ENCODE assay signal across 19 cellular contexts in the genomic region with DNA sequence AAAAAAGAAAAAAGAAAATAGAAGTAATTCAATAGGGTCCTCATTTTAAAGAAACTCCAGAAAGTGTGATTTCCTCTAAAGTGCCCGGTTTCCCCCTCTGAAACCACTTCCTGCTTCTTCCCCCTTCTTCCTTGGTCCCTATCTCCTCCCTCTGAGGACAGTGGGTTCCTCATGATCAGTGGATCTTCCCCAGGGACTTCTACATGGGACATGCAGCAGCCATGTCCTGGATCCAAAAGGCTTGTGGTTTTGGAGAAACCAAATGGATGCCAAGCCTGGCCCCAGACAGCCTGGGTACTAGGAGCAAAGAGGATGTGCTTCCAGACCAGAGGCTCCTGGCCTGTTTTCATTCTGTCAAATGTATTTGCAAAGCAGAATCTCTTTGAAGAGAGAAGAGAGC. TPM values are rescaled to one million over a fixed set of nuclear protein-coding genes. Genes with fewer than 3 reads are reported as not detected.
DNase-seq lines count a peak whose midpoint lies in the region; ATAC-seq and TF ChIP-seq lines count a peak whose summit lies in the region.
"Had no signal": no experiment of that assay in that cellular context is flagged by ENCODE, and none has a peak within 500 bp of the region (broad histone marks: within the 10 kb centered on the region; RNA-seq: fewer than 3 reads in every experiment).

No MANE protein-coding gene starts in this region.

- H3K4me3 ChIP-seq in cardiac muscle cell: no peak overlapping the region
- no peak overlapping the region for H3K4me3 ChIP-seq in OCI-LY7 (ENCODE audit: low read depth, low read length, poor library complexity, severe bottlenecking)
- H3K4me3 ChIP-seq in mesenchymal stem cell (ENCODE audit: insufficient read depth in 1 of 2, low read depth in 1 of 2, low read length in 2 of 2): no peak overlapping the region
- no peak overlapping the region for H3K4me3 ChIP-seq in right lobe of liver
- H3K4me3 ChIP-seq in adrenal gland: no peak overlapping the region
- H3K4me3 ChIP-seq: psoas muscle, vagina had no signal

- H2BK120ac ChIP-seq in mesenchymal stem cell (ENCODE audit: low read depth, low read length): no peak overlapping the region

- WGBS in mesenchymal stem cell: 79% methylated on average over 1 of the region's 1 CpG
- 41% methylated on average over 1 of the region's 1 CpG for WGBS in right lobe of liver (ENCODE audit: insufficient coverage, low coverage, low lambda C conversion rate, missing lambda C conversion rate)
- WGBS in adrenal gland, 4 donors: 47 to 78% (median 63%) methylated on average over 1 of the region's 1 CpG

- TF ChIP-seq CTCF in cardiac muscle cell (IDR thresholded peaks at IDR 0.05; ENCODE audit: low read depth, low read length) (no peak), OCI-LY7 (conservative IDR thresholded peaks at IDR 0.05; ENCODE audit: low read length) (no peak), right lobe of liver (IDR thresholded peaks at IDR 0.05) (no peak), adrenal gland (IDR thresholded peaks at IDR 0.05) (no peak)

- H2BK5ac ChIP-seq in mesenchymal stem cell (ENCODE audit: low read depth, low read length, poor library complexity, severe bottlenecking): no peak overlapping the region

- POLR2A ChIA-PET in OCI-LY7 (lab: Charles Lee): no interaction called here

- peak overlapping the region; percentile 78 for H4K8ac ChIP-seq in mesenchymal stem cell (ENCODE audit: low read length)

- no peaks in the 10 kb centered on the region for H3K27me3 ChIP-seq in cardiac muscle cell
- peaks cover 0 to 3% of the 10 kb centered on the region in 2 experiments for H3K27me3 ChIP-seq in mesenchymal stem cell (ENCODE audit: control insufficient read depth in 1 of 2, insufficient read depth in 1 of 2, low read length in 2 of 2)
- H3K27me3 ChIP-seq in right lobe of liver: no peaks in the 10 kb centered on the region
- H3K27me3 ChIP-seq in adrenal gland: no peaks in the 10 kb centered on the region
- H3K27me3 ChIP-seq: brain microvascular endothelial cell, foreskin keratinocyte, vagina had no signal

- 0 out of 2 replicates have a peak overlapping the region, but pooled peaks have one; percentile 35 for H2AFZ ChIP-seq in OCI-LY7 (ENCODE audit: low read length)
- H2AFZ ChIP-seq in mesenchymal stem cell (ENCODE audit: low read depth, low read length): no peak overlapping the region

- H4K91ac ChIP-seq in mesenchymal stem cell (ENCODE audit: low read length): no peak overlapping the region

- H3K79me2 ChIP-seq in OCI-LY7 (ENCODE audit: insufficient read depth, low read depth, low read length): no peaks in the 10 kb centered on the region

- CTCF ChIA-PET in OCI-LY7 (lab: Charles Lee; ENCODE audit: unreplicated experiment): no interaction called here

- intact Hi-C loops in cardiac septum (cut with DNase I): no loop called here
- intact Hi-C loops in OCI-LY7 (cut with micrococcal nuclease; ENCODE audit: unreplicated experiment): no loop called here
- intact Hi-C loops in right lobe of liver (cut with DNase I): no loop called here
- intact Hi-C loops in adrenal gland (cut with DNase I): no loop called here

- H3K27ac ChIP-seq in cardiac muscle cell (peak overlapping the region; percentile 44), OCI-LY7 (ENCODE audit: low read depth, low read length, poor library complexity, severe bottlenecking) (no peak overlapping the region), mesenchymal stem cell (ENCODE audit: low read length, poor library complexity, severe bottlenecking) (no peak overlapping the region), right lobe of liver (no peak overlapping the region), adrenal gland (no peak overlapping the region)
- H3K27ac ChIP-seq: brain microvascular endothelial cell, foreskin keratinocyte, psoas muscle, vagina had no signal

- no peak overlapping the region for H2BK15ac ChIP-seq in mesenchymal stem cell (ENCODE audit: low read depth, poor library complexity, severe bottlenecking)

- no peaks in the 10 kb centered on the region for H4K20me1 ChIP-seq in OCI-LY7 (ENCODE audit: insufficient read depth, low read length)

- H3K36me3 ChIP-seq in cardiac muscle cell: no peaks in the 10 kb centered on the region
- H3K36me3 ChIP-seq in OCI-LY7 (ENCODE audit: insufficient read depth, low read length): no peaks in the 10 kb centered on the region
- no peaks in the 10 kb centered on the region for H3K36me3 ChIP-seq in mesenchymal stem cell (ENCODE audit: control insufficient read depth in 1 of 2, insufficient read depth in 2 of 2, low read depth in 1 of 2, low read length in 2 of 2)
- no peaks in the 10 kb centered on the region for H3K36me3 ChIP-seq in right lobe of liver
- no peaks in the 10 kb centered on the region for H3K36me3 ChIP-seq in adrenal gland (replicated peaks in 1 of 2)
- H3K36me3 ChIP-seq: brain microvascular endothelial cell, vagina had no signal

- H3K23ac ChIP-seq in mesenchymal stem cell (ENCODE audit: low read length in 2 of 2): no peak overlapping the region

- no peak overlapping the region for H3K14ac ChIP-seq in mesenchymal stem cell (ENCODE audit: low read length in 2 of 2)

- no TSS peak for BruUV-seq in OCI-LY7 (replicated peaks; lab: Mats Ljungman, UMichigan)

- H3K4ac ChIP-seq in mesenchymal stem cell (ENCODE audit: low read depth in 1 of 2, low read length in 2 of 2): no peak overlapping the region

- H3K9me3 ChIP-seq in cardiac muscle cell (ENCODE audit: low read depth) (no peaks in the 10 kb centered on the region), OCI-LY7 (ENCODE audit: low read length) (no peaks in the 10 kb centered on the region), mesenchymal stem cell (ENCODE audit: control insufficient read depth, low read length) (no peaks in the 10 kb centered on the region), right lobe of liver (no peaks in the 10 kb centered on the region), adrenal gland (replicated peaks in 1 of 3) (no peaks in the 10 kb centered on the region)
- H3K9me3 ChIP-seq: psoas muscle, vagina had no signal

- H2AK5ac ChIP-seq in mesenchymal stem cell (ENCODE audit: low read length, severe bottlenecking): no peak overlapping the region

- H3K4me1 ChIP-seq in cardiac muscle cell (ENCODE audit: low read depth) (peaks cover 50% of the 10 kb centered on the region), OCI-LY7 (ENCODE audit: insufficient read depth, low read length, poor library complexity, severe bottlenecking) (peaks cover 15% of the 10 kb centered on the region), mesenchymal stem cell (ENCODE audit: control insufficient read depth, insufficient read depth, low read depth, low read length) (peaks cover 10% of the 10 kb centered on the region), right lobe of liver (no peaks in the 10 kb centered on the region), adrenal gland (replicated peaks in 1 of 2) (no peaks in the 10 kb centered on the region)
- H3K4me1 ChIP-seq: foreskin keratinocyte, psoas muscle, vagina had no signal

- no peak overlapping the region for H3K9ac ChIP-seq in mesenchymal stem cell (ENCODE audit: low read length)

- TF ChIP-seq POLR2A in right lobe of liver (IDR thresholded peaks at IDR 0.05) (no peak), adrenal gland (IDR thresholded peaks at IDR 0.05) (no peak)

- no peaks in the 10 kb centered on the region for H3K9me2 ChIP-seq in OCI-LY7 (ENCODE audit: insufficient read depth, low read length)

- H3K4me2 ChIP-seq in OCI-LY7 (ENCODE audit: low read length) (no peak overlapping the region), mesenchymal stem cell (ENCODE audit: low read length, poor library complexity, severe bottlenecking) (no peak overlapping the region)

- no peak overlapping the region for H3K18ac ChIP-seq in mesenchymal stem cell (ENCODE audit: low read depth in 1 of 2, low read length in 2 of 2)

- DNase-seq in cardiac muscle cell (ENCODE audit: low read depth in 1 of 2, low spot score in 1 of 2) (peak in 1 of 2 donors; percentile 41), cardiac septum (ENCODE audit: low spot score) (no peak), OCI-LY7 (ENCODE audit: low spot score) (no peak), mesenchymal stem cell (no peak), right lobe of liver (no peak), adrenal gland (no peak)
- DNase-seq in stimulated activated CD4-positive, alpha-beta T cell treated with anti-CD3 and anti-CD28 coated beads, Interleukin-15, amount 100 ng/mL, for 24 hours: no peak
- DNase-seq: activated B cell treated with CpG ODN at 0.5 μM for 24 hours; activated naive CD8-positive, alpha-beta T cell treated with anti-CD3 and anti-CD28 coated beads for 36 hours; brain microvascular endothelial cell; cortex of kidney; foreskin keratinocyte; hypothalamus; NCI-H524 treated with DMSO at 0.1 percent for 48 hours; psoas muscle; SIG-M5; T-helper 2 cell had no signal

- no peaks in the 10 kb centered on the region for H3K79me1 ChIP-seq in mesenchymal stem cell (replicated peaks; ENCODE audit: low read length, poor library complexity, severe bottlenecking)

- peak overlapping the region in 1 of 2 experiments; percentile 37 for H2BK12ac ChIP-seq in mesenchymal stem cell (ENCODE audit: low read length in 2 of 2)

- ATAC-seq in GM18907 (IDR thresholded peaks at IDR 0.05; ENCODE audit: unreplicated experiment) (no peak), right lobe of liver (no peak)
- ATAC-seq: foreskin keratinocyte, psoas muscle had no signal

RNA-seq across cellular contexts. Expression of a gene that starts 26.6 kb away (rescaled TPM):
- total RNA-seq in cardiac muscle cell: 232 and 274 TPM in 2 replicates
- polyA plus RNA-seq in cardiac muscle cell: 106 and 155 TPM in 2 replicates
- total RNA-seq in cardiac septum: 50.2 TPM
- 15.3 and 16.1 TPM in 2 replicates for total RNA-seq in OCI-LY7 (2014; rRNA removed; shearing (Covaris generic))
- total RNA-seq in OCI-LY7 (2022): 11.8 and 14.6 TPM in 2 replicates
- polyA plus RNA-seq in mesenchymal stem cell (2013, experiment 1 of 2): 5.5 TPM
- polyA plus RNA-seq in mesenchymal stem cell (2013, experiment 2 of 2): 5.6 TPM
- 10 to 100 TPM; 10.5 to 17.2 (median 12.3) TPM for total RNA-seq in right lobe of liver
- total RNA-seq in adrenal gland: 10 to 100 TPM in 4 of 8 donors, 1 to 10 TPM in 4; 5.7 to 31.9 (median 9.5) TPM
- 1 to 10 TPM; 1.9 to 7.0 (median 2.7) TPM for polyA plus RNA-seq in adrenal gland
- total RNA-seq: foreskin keratinocyte had no signal
